Comparison of ENCODE assay signal across 8 cellular contexts in the genomic region with DNA sequence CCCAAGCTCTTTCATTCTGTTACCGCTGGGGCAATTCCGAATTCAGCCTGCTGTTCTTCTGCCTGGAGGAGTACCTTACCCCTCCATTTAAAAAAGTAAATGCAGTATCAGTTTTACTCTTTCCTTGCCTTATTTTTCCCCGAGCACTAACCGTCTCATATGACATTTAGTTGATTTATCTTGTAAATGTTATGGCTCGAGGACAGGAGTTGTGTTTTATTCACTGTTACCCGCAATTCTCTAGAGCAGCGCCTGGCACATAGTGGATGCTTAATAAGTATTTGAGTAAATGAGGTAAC. TPM values are rescaled to one million over a fixed set of nuclear protein-coding genes. Genes with fewer than 3 reads are reported as not detected.
DNase-seq lines count a peak whose midpoint lies in the region; ATAC-seq and TF ChIP-seq lines count a peak whose summit lies in the region.

No MANE protein-coding gene starts in this region.

- intact Hi-C loops in sciatic nerve (cut with DNase I): no loop called here

- DNase-seq in adipocyte (ENCODE audit: low read depth) (no peak), NCI-H524 treated with DMSO at 0.1 percent for 48 hours (lab: John Stamatoyannopoulos, UW) (no peak), sciatic nerve (ENCODE audit: low spot score) (no peak)
- DNase-seq in stimulated activated CD4-positive, alpha-beta T cell treated with anti-CD3 and anti-CD28 coated beads, Interleukin-2, amount 100 ng/mL, for 48 hours: no peak

- H3K27me3 ChIP-seq in adipocyte (replicated peaks; ENCODE audit: control insufficient read depth, insufficient read depth, low read length) (no peaks in the 10 kb centered on the region), mucosa of stomach (ENCODE audit: control insufficient read depth, insufficient read depth, low read length) (no peaks in the 10 kb centered on the region)

- peak; percentile 43 for TF ChIP-seq CTCF in GM12873 (IDR thresholded peaks at IDR 0.05; ENCODE audit: insufficient read depth, low read depth, low read length, missing control alignments)

- H3K4me3 ChIP-seq in adipocyte (ENCODE audit: low read length) (peak overlapping the region; percentile 95), mucosa of stomach (ENCODE audit: low read length) (no peak overlapping the region)

- H3K9me3 ChIP-seq in adipocyte (ENCODE audit: control insufficient read depth, low read length) (no peaks in the 10 kb centered on the region), mucosa of stomach (ENCODE audit: control insufficient read depth, low read length) (no peaks in the 10 kb centered on the region)

- no peaks in the 10 kb centered on the region for H3K36me3 ChIP-seq in adipocyte (ENCODE audit: control insufficient read depth, insufficient read depth, low read length, severe bottlenecking)
- no peaks in the 10 kb centered on the region for H3K36me3 ChIP-seq in mucosa of stomach (ENCODE audit: control insufficient read depth, insufficient read depth, low read length)

- ATAC-seq in HG02943 (IDR thresholded peaks at IDR 0.05; ENCODE audit: low read depth, unreplicated experiment) (peak; percentile 0), GM21576 (IDR thresholded peaks at IDR 0.05; ENCODE audit: unreplicated experiment) (no peak), sciatic nerve (no peak)

- peak overlapping the region; percentile 92 for H3K9ac ChIP-seq in adipocyte (ENCODE audit: low read length)
- H3K9ac ChIP-seq in mucosa of stomach (ENCODE audit: low read length): peak overlapping the region; percentile 24

- peaks cover 17% of the 10 kb centered on the region for H3K4me1 ChIP-seq in adipocyte (ENCODE audit: control insufficient read depth, insufficient read depth, low read length)
- no peaks in the 10 kb centered on the region for H3K4me1 ChIP-seq in mucosa of stomach (ENCODE audit: control insufficient read depth, insufficient read depth, low read length)

RNA-seq across cellular contexts. Expression of a gene that starts 0.4 kb away (rescaled TPM):
- 16.9 TPM for total RNA-seq in sciatic nerve

RNA-seq across cellular contexts. Expression of a gene that starts 37.2 kb away (rescaled TPM):
- total RNA-seq in sciatic nerve: 55.1 TPM
